Comparison of ENCODE assay signal across 29 cellular contexts in genomic region chr22:47647720-47648119, GRCh38.
"Had no signal": no experiment of that assay in that cellular context is flagged by ENCODE, and none has a peak within 500 bp of the region (broad histone marks: within the 10 kb centered on the region; RNA-seq: fewer than 3 reads in every experiment).

No MANE protein-coding gene starts in this region.

- FAIRE-seq: frontal cortex had no signal

- ATAC-seq: activated naive CD4-positive, alpha-beta T cell treated with anti-CD3 and anti-CD28 coated beads, Interleukin-2, amount 50 U/mL, for 72 hours; activated T-cell treated with anti-CD3 and anti-CD28 coated beads, Interleukin-2, amount 50 U/mL, for 72 hours; esophagus mucosa had no signal

- H3K27me3 ChIP-seq: ascending aorta, cardiac muscle cell, colonic mucosa had no signal

- H3K9me3 ChIP-seq: ascending aorta, colonic mucosa had no signal

- H3K4me3 ChIP-seq: ascending aorta, breast epithelium, cardiac muscle cell, colonic mucosa had no signal

- H3K9me3 Mint-ChIP-seq: activated CD4-positive, alpha-beta T cell treated with anti-CD3 and anti-CD28 coated beads, Interleukin-2, amount 10 ng/mL, durations not matched to agents 7 days and 5 days; activated naive CD4-positive, alpha-beta T cell treated with anti-CD3 and anti-CD28 coated beads, Interleukin-2, amount 10 ng/mL, durations not matched to agents 7 days and 5 days; activated naive CD8-positive, alpha-beta T cell treated with anti-CD3 and anti-CD28 coated beads, Interleukin-2, amount 10 ng/mL, durations not matched to agents 7 days and 5 days; activated T-cell treated with anti-CD3 and anti-CD28 coated beads, Interleukin-2, amount 50 U/mL, for 24 hours had no signal

- H3K27me3 Mint-ChIP-seq: activated CD4-positive, alpha-beta memory T cell treated with anti-CD3 and anti-CD28 coated beads, Interleukin-2, amount 10 ng/mL, durations not matched to agents 7 days and 5 days; activated CD4-positive, alpha-beta T cell treated with anti-CD3 and anti-CD28 coated beads, Interleukin-2, amount 10 ng/mL, durations not matched to agents 7 days and 5 days; activated naive CD4-positive, alpha-beta T cell treated with anti-CD3 and anti-CD28 coated beads, Interleukin-2, amount 10 ng/mL, durations not matched to agents 7 days and 5 days; activated naive CD8-positive, alpha-beta T cell treated with anti-CD3 and anti-CD28 coated beads, Interleukin-2, amount 10 ng/mL, durations not matched to agents 7 days and 5 days; brain had no signal

- H3K27ac ChIP-seq: ascending aorta, breast epithelium, cardiac muscle cell, colonic mucosa had no signal

- H3K36me3 ChIP-seq: ascending aorta, breast epithelium, cardiac muscle cell, colonic mucosa had no signal

- H3K27ac Mint-ChIP-seq: activated CD4-positive, alpha-beta memory T cell treated with anti-CD3 and anti-CD28 coated beads, Interleukin-2, amount 10 ng/mL, durations not matched to agents 7 days and 5 days; activated CD4-positive, alpha-beta T cell treated with anti-CD3 and anti-CD28 coated beads, Interleukin-2, amount 10 ng/mL, durations not matched to agents 7 days and 5 days; activated naive CD4-positive, alpha-beta T cell treated with anti-CD3 and anti-CD28 coated beads, Interleukin-2, amount 10 ng/mL, durations not matched to agents 7 days and 5 days; activated naive CD4-positive, alpha-beta T cell treated with anti-CD3 and anti-CD28 coated beads, Interleukin-2, amount 50 U/mL, for 72 hours; activated naive CD8-positive, alpha-beta T cell treated with anti-CD3 and anti-CD28 coated beads, Interleukin-2, amount 10 ng/mL, durations not matched to agents 7 days and 5 days; activated T-cell treated with anti-CD3 and anti-CD28 coated beads, Interleukin-2, amount 50 U/mL, for 24 hours; activated T-cell treated with anti-CD3 and anti-CD28 coated beads, Interleukin-2, amount 50 U/mL, for 72 hours; brain; endodermal cell had no signal

- H3K36me3 Mint-ChIP-seq: activated naive CD4-positive, alpha-beta T cell treated with anti-CD3 and anti-CD28 coated beads, Interleukin-2, amount 10 ng/mL, durations not matched to agents 7 days and 5 days; activated naive CD8-positive, alpha-beta T cell treated with anti-CD3 and anti-CD28 coated beads, Interleukin-2, amount 10 ng/mL, durations not matched to agents 7 days and 5 days; brain had no signal

- H3K4me1 Mint-ChIP-seq: activated CD4-positive, alpha-beta memory T cell treated with anti-CD3 and anti-CD28 coated beads, Interleukin-2, amount 10 ng/mL, durations not matched to agents 7 days and 5 days; activated CD4-positive, alpha-beta T cell treated with anti-CD3 and anti-CD28 coated beads, Interleukin-2, amount 10 ng/mL, durations not matched to agents 7 days and 5 days; activated naive CD4-positive, alpha-beta T cell treated with anti-CD3 and anti-CD28 coated beads, Interleukin-2, amount 10 ng/mL, durations not matched to agents 7 days and 5 days; activated naive CD8-positive, alpha-beta T cell treated with anti-CD3 and anti-CD28 coated beads, Interleukin-2, amount 10 ng/mL, durations not matched to agents 7 days and 5 days had no signal

- H3K4me3 Mint-ChIP-seq: activated CD4-positive, alpha-beta memory T cell treated with anti-CD3 and anti-CD28 coated beads, Interleukin-2, amount 10 ng/mL, durations not matched to agents 7 days and 5 days; activated CD4-positive, alpha-beta T cell treated with anti-CD3 and anti-CD28 coated beads, Interleukin-2, amount 10 ng/mL, durations not matched to agents 7 days and 5 days; activated naive CD4-positive, alpha-beta T cell treated with anti-CD3 and anti-CD28 coated beads, Interleukin-2, amount 10 ng/mL, durations not matched to agents 7 days and 5 days; activated naive CD8-positive, alpha-beta T cell treated with anti-CD3 and anti-CD28 coated beads, Interleukin-2, amount 10 ng/mL, durations not matched to agents 7 days and 5 days; activated T-cell treated with anti-CD3 and anti-CD28 coated beads, Interleukin-2, amount 50 U/mL, for 24 hours; activated T-cell treated with anti-CD3 and anti-CD28 coated beads, Interleukin-2, amount 50 U/mL, for 72 hours; brain; endodermal cell had no signal

- DNase-seq: activated CD4-positive, alpha-beta memory T cell treated with anti-CD3 and anti-CD28 coated beads, Interleukin-2, amount 10 ng/mL, durations not matched to agents 7 days and 5 days; activated CD4-positive, alpha-beta T cell treated with anti-CD3 and anti-CD28 coated beads for 4 hours; activated CD4-positive, alpha-beta T cell treated with anti-CD3 and anti-CD28 coated beads, Interleukin-2, amount 10 ng/mL, durations not matched to agents 7 days and 5 days; activated CD4-positive, alpha-beta T cell treated with anti-CD3 and anti-CD28 coated beads, Interleukin-2, amount 50 U/mL, for 4 hours; activated CD4-positive, CD25-positive, alpha-beta regulatory T cell; activated CD4-positive, CD25-positive, alpha-beta regulatory T cell treated with anti-CD3 and anti-CD28 coated beads, Interleukin-2, amount 50 U/mL, for 72 hours; activated CD8-positive, alpha-beta memory T cell treated with anti-CD3 and anti-CD28 coated beads, Interleukin-2, amount 50 U/mL, for 48 hours; activated gamma-delta T cell; activated naive CD4-positive, alpha-beta T cell; activated naive CD4-positive, alpha-beta T cell treated with anti-CD3 and anti-CD28 coated beads, Interleukin-2, amount 10 ng/mL, durations not matched to agents 7 days and 5 days; activated naive CD8-positive, alpha-beta T cell treated with anti-CD3 and anti-CD28 coated beads, Interleukin-2, amount 10 ng/mL, durations not matched to agents 7 days and 5 days; activated T-cell treated with anti-CD3 and anti-CD28 coated beads for 4 hours; activated T-cell treated with anti-CD3 and anti-CD28 coated beads, Interleukin-2, amount 50 U/mL, for 24 hours; activated T-cell treated with anti-CD3 and anti-CD28 coated beads, Interleukin-2, amount 50 U/mL, for 72 hours; central memory CD4-positive, alpha-beta T cell; cerebellar nuclear complex; colonic mucosa; effector memory CD4-positive, alpha-beta T cell; endodermal cell; foreskin fibroblast; head of caudate nucleus; T-helper 2 cell had no signal

- H3K4me1 ChIP-seq: ascending aorta, breast epithelium, colonic mucosa had no signal
